ENCODE assay signal across 11 cellular contexts in genomic region chr2:42025151-42025582, GRCh38. TPM values are rescaled to one million over a fixed set of nuclear protein-coding genes. Genes with fewer than 3 reads are reported as not detected.
DNase-seq lines count a peak whose midpoint lies in the region; ATAC-seq, FAIRE-seq and TF ChIP-seq lines count a peak whose summit lies in the region.
"Had no signal": no experiment of that assay in that cellular context is flagged by ENCODE, and none has a peak within 500 bp of the region (broad histone marks: within the 10 kb centered on the region; RNA-seq: fewer than 3 reads in every experiment).

No MANE protein-coding gene starts in this region.

- in situ Hi-C loops in G401 (cut with HindIII; ENCODE audit: low sequenced_read_pairs), result no loop called here

- peaks cover 60% of the 10 kb centered on the region for H3K4me1 Mint-ChIP-seq in type B pancreatic cell (ENCODE audit: unreplicated experiment)

- peak overlapping the region; percentile 62; the same call in 1 of the 2 replicates for H2BK20ac ChIP-seq in H1 (ENCODE audit: low read length)

- H3K9me3 ChIP-seq in H1 (ENCODE audit: insufficient read depth in 2 of 2, low read depth in 1 of 2, low read length in 1 of 2) (no peaks in the 10 kb centered on the region), mesenchymal stem cell (ENCODE audit: control insufficient read depth, low read length) (no peaks in the 10 kb centered on the region)
- H3K9me3 ChIP-seq: Peyer's patch had no signal

- peak in 1 of 2 experiments; percentile 14; a peak in 1 of 4 replicates for TF ChIP-seq RAD21 in H1 (IDR thresholded peaks at IDR 0.05 in 1 of 2, conservative IDR thresholded peaks at IDR 0.05 in 1 of 2; ENCODE audit: low read depth in 2 of 2, low read length in 2 of 2)

- H3K56ac ChIP-seq in H1 (replicated peaks; ENCODE audit: insufficient read length, low read depth, low read length), result no peak overlapping the region

- no peak for FAIRE-seq in H1 (lab: Jason Lieb, UNC)

- DNase-seq in DMS53 (lab: John Stamatoyannopoulos, UW) (peak; percentile 9), DMS53 treated with DMSO at 0.1 percent for 48 hours (lab: John Stamatoyannopoulos, UW; ENCODE audit: unreplicated experiment) (no peak), H1 (ENCODE audit: low read depth in 1 of 2, low spot score in 2 of 2) (no peak), mesenchymal stem cell (peak; percentile 32), type B pancreatic cell (ENCODE audit: extremely low spot score, unreplicated experiment) (no peak), G401 (ENCODE audit: low spot score) (no peak), NCI-H748 (lab: John Stamatoyannopoulos, UW; ENCODE audit: unreplicated experiment) (no peak)
- DNase-seq: effector CD4-positive, alpha-beta T cell; Peyer's patch had no signal

- H3K27ac ChIP-seq in H1 (ENCODE audit: low read depth, low read length), result peak overlapping the region; percentile 2; the same call in 1 of the 2 replicates
- peak overlapping the region; percentile 6 for H3K27ac ChIP-seq in mesenchymal stem cell (ENCODE audit: low read length, poor library complexity, severe bottlenecking)
- H3K27ac ChIP-seq: KMS-11, Peyer's patch had no signal

- H3K23ac ChIP-seq in H1 (ENCODE audit: insufficient read length) (no peak overlapping the region), mesenchymal stem cell (ENCODE audit: low read length in 2 of 2) (no peak overlapping the region)

- H3K27me3 ChIP-seq in H1 (replicated peaks in 1 of 4; ENCODE audit: control insufficient read depth in 3 of 4, extremely low read depth in 1 of 4, insufficient read depth in 3 of 4, low read length in 3 of 4), result peaks cover 0 to 2% (median 0%) of the 10 kb centered on the region in 4 experiments; a peak in 1 of 7 replicates
- peaks cover 0 to 12% of the 10 kb centered on the region in 2 experiments for H3K27me3 ChIP-seq in mesenchymal stem cell (ENCODE audit: control insufficient read depth in 1 of 2, insufficient read depth in 1 of 2, low read length in 2 of 2)
- H3K27me3 ChIP-seq: Peyer's patch had no signal

- no peak overlapping the region for H2BK15ac ChIP-seq in H1 (ENCODE audit: low read length)
- no peak overlapping the region for H2BK15ac ChIP-seq in mesenchymal stem cell (ENCODE audit: low read depth, poor library complexity, severe bottlenecking)

- H2BK12ac ChIP-seq in H1 (ENCODE audit: low read depth, low read length) (peak overlapping the region; percentile 22; the same call in 1 of the 2 replicates), mesenchymal stem cell (ENCODE audit: low read length in 2 of 2) (peak overlapping the region in 1 of 2 experiments; percentile 37)

- H3K36me3 ChIP-seq in H1 (ENCODE audit: control insufficient read depth in 2 of 4, insufficient read depth in 4 of 4, low read length in 3 of 4), result no peaks in the 10 kb centered on the region
- no peaks in the 10 kb centered on the region for H3K36me3 ChIP-seq in mesenchymal stem cell (ENCODE audit: control insufficient read depth in 1 of 2, insufficient read depth in 2 of 2, low read depth in 1 of 2, low read length in 2 of 2)
- H3K36me3 ChIP-seq: Peyer's patch had no signal

- TF ChIP-seq POLR2A in H1 (IDR thresholded peaks at IDR 0.05; ENCODE audit: control extremely low read depth in 1 of 2, low read depth in 2 of 2, low read length in 2 of 2), result no peak

- no peak overlapping the region for H2AFZ ChIP-seq in H1 (ENCODE audit: low read length)
- peak overlapping the region; percentile 87 for H2AFZ ChIP-seq in mesenchymal stem cell (ENCODE audit: low read depth, low read length)

- peak overlapping the region; percentile 5 for H3K4ac ChIP-seq in H1 (replicated peaks; ENCODE audit: insufficient read length, low read depth, low read length)
- peak overlapping the region in 1 of 2 experiments; percentile 65 for H3K4ac ChIP-seq in mesenchymal stem cell (ENCODE audit: low read depth in 1 of 2, low read length in 2 of 2)

- POLR2A ChIA-PET in H1 (lab: Charles Lee; ENCODE audit: partially characterized antibody), result interaction anchor here (0.9 to 3.8 kb wide), 5 partner anchors 9 to 87 kb away, joined by 3 to 21 read pairs (median 4); partner anchors contain the start of gene PKDCC

- H3K4me3 ChIP-seq in H1 (ENCODE audit: extremely low read depth in 1 of 4, insufficient read depth in 2 of 4, low read depth in 3 of 4, low read length in 4 of 4), result no peak overlapping the region
- H3K4me3 ChIP-seq in mesenchymal stem cell (ENCODE audit: insufficient read depth in 1 of 2, low read depth in 1 of 2, low read length in 2 of 2), result no peak overlapping the region
- H3K4me3 ChIP-seq: Peyer's patch had no signal

- H2AK5ac ChIP-seq in H1 (ENCODE audit: low read depth, low read length) (no peak overlapping the region; the same call in 1 of the 2 replicates), mesenchymal stem cell (ENCODE audit: low read length, severe bottlenecking) (peak overlapping the region; percentile 7)

- H3K27ac Mint-ChIP-seq in type B pancreatic cell, result peak overlapping the region; percentile 48

- TF ChIP-seq CTCF in H1 (IDR thresholded peaks at IDR 0.05; ENCODE audit: control extremely low read depth in 1 of 3, insufficient read depth in 1 of 3, low read depth in 1 of 3, low read length in 3 of 3), result no peak
- no peak for TF ChIP-seq CTCF in type B pancreatic cell (conservative IDR thresholded peaks at IDR 0.05)

- H3K79me1 ChIP-seq in H1 (ENCODE audit: low read depth, low read length) (no peaks in the 10 kb centered on the region), mesenchymal stem cell (replicated peaks; ENCODE audit: low read length, poor library complexity, severe bottlenecking) (no peaks in the 10 kb centered on the region)

- H3K23me2 ChIP-seq in H1 (ENCODE audit: low read depth, low read length), result no peaks in the 10 kb centered on the region; the same call in 1 of the 2 replicates

- H2BK5ac ChIP-seq in H1 (ENCODE audit: low read depth, low read length) (peak overlapping the region; percentile 89; the same call in 1 of the 2 replicates), mesenchymal stem cell (ENCODE audit: low read depth, low read length, poor library complexity, severe bottlenecking) (no peak overlapping the region)

- no peaks in the 10 kb centered on the region for H3K79me2 ChIP-seq in H1 (ENCODE audit: control insufficient read depth in 1 of 2, insufficient read depth in 2 of 2, low read length in 2 of 2)

- H3K14ac ChIP-seq in H1 (ENCODE audit: insufficient read length), result no peak overlapping the region
- H3K14ac ChIP-seq in mesenchymal stem cell (ENCODE audit: low read length in 2 of 2), result peak overlapping the region in 1 of 2 experiments; percentile 72

- WGBS in H1 (ENCODE audit: extremely low coverage in 1 of 2, insufficient coverage in 1 of 2, insufficient read length in 1 of 2, insufficient replicate concordance in 2 of 2, low coverage in 1 of 2, low lambda C conversion rate in 2 of 2, missing lambda C conversion rate in 1 of 2), 2 experiments, result 55% methylated on average over 3 of the region's 3 CpGs; no CpG with 5 or more reads in 1 of the 2 experiments
- whole genome bisulfite sequencing in mesenchymal stem cell, result 22% methylated on average over 3 of the region's 3 CpGs

- H3K18ac ChIP-seq in H1 (ENCODE audit: extremely low read depth, low read length) (peak overlapping the region; percentile 94), mesenchymal stem cell (ENCODE audit: low read depth in 1 of 2, low read length in 2 of 2) (peak overlapping the region; percentile 12 to 73)

- H4K8ac ChIP-seq in H1 (ENCODE audit: extremely low read depth, insufficient read depth, low read length), result no peak overlapping the region
- peak overlapping the region; percentile 38 for H4K8ac ChIP-seq in mesenchymal stem cell (ENCODE audit: low read length)

- H3K9me3 Mint-ChIP-seq in type B pancreatic cell, result no peaks in the 10 kb centered on the region

- CTCF ChIA-PET in H1 (lab: Charles Lee; ENCODE audit: partially characterized antibody), result interaction anchor here (0.9 to 2.5 kb wide), 6 partner anchors 9 to 156 kb away, joined by 3 to 26 read pairs (median 6); no protein-coding TSS in a partner anchor

- H3K4me3 Mint-ChIP-seq in type B pancreatic cell, result peak overlapping the region; percentile 44

- TF ChIP-seq EP300 in H1 (IDR thresholded peaks at IDR 0.05; ENCODE audit: borderline replicate concordance in 1 of 2, low read depth in 2 of 2, low read length in 2 of 2), result no peak

- H3K4me1 ChIP-seq in H1 (replicated peaks in 1 of 4; ENCODE audit: control insufficient read depth in 3 of 4, insufficient read depth in 4 of 4, low read length in 3 of 4) (peaks cover 6 to 18% (median 11%) of the 10 kb centered on the region in 4 experiments), mesenchymal stem cell (ENCODE audit: control insufficient read depth, insufficient read depth, low read depth, low read length) (peaks cover 22% of the 10 kb centered on the region)

- H3K36me3 Mint-ChIP-seq in type B pancreatic cell, result no peaks in the 10 kb centered on the region

- ATAC-seq in GM18498 (IDR thresholded peaks at IDR 0.05; ENCODE audit: unreplicated experiment), result no peak

- H4K91ac ChIP-seq in H1 (replicated peaks; ENCODE audit: insufficient read length, low read length), result peak overlapping the region; percentile 50
- peak overlapping the region; percentile 5 for H4K91ac ChIP-seq in mesenchymal stem cell (ENCODE audit: low read length)

- H3K9ac ChIP-seq in H1 (replicated peaks in 1 of 4; ENCODE audit: extremely low read depth in 1 of 4, low read depth in 3 of 4, low read length in 3 of 4) (no peak overlapping the region), mesenchymal stem cell (ENCODE audit: low read length) (peak overlapping the region; percentile 35)
- H3K9ac ChIP-seq: KMS-11 had no signal

- no peaks in the 10 kb centered on the region for H4K20me1 ChIP-seq in H1 (replicated peaks in 1 of 2; ENCODE audit: control insufficient read depth in 1 of 2, insufficient read depth in 2 of 2, low read length in 2 of 2)

- H3K27me3 Mint-ChIP-seq in type B pancreatic cell, result peaks cover 3% of the 10 kb centered on the region

- H4K5ac ChIP-seq in H1 (ENCODE audit: insufficient read length, low read depth, low read length), result peak overlapping the region; percentile 3

- peak overlapping the region; percentile 37 for H2BK120ac ChIP-seq in H1 (replicated peaks; ENCODE audit: low read depth, low read length)
- peak overlapping the region; percentile 3 for H2BK120ac ChIP-seq in mesenchymal stem cell (ENCODE audit: low read depth, low read length)

- H3K4me2 ChIP-seq in H1 (ENCODE audit: insufficient read depth in 1 of 2, low read depth in 2 of 2, low read length in 2 of 2) (no peak overlapping the region; a peak in 1 of 4 replicates), mesenchymal stem cell (ENCODE audit: low read length, poor library complexity, severe bottlenecking) (no peak overlapping the region)
- H3K4me2 ChIP-seq: KMS-11 had no signal

RNA-seq across cellular contexts. Expression of gene PKDCC, which starts 22.7 kb away (rescaled TPM):
- total RNA-seq in H1 (2021; fragmentation: NEBNext Ultra II Directional; extraction: Animal tissue kit (Norgen Biotek cat#: 25700)), result 48.0 and 49.9 TPM in 2 replicates
- 80.1 and 115 TPM in 2 replicates for polyA plus RNA-seq in H1 (2011; rRNA removed)
- 148 TPM for polyA plus RNA-seq in H1 (2011; cell fraction: cytosol; rRNA removed)
- polyA plus RNA-seq in H1 (2011; cell fraction: nucleus; rRNA removed), result 347 TPM
- 37.2 to 63.9 TPM (median 58.3 TPM) in 4 replicates for polyA plus RNA-seq in H1 (2012, experiment 1 of 2)
- 59.7 TPM for polyA plus RNA-seq in H1 (2012, experiment 2 of 2)
- 8.0 TPM for polyA plus RNA-seq in H1 (2013, experiment 1 of 2)
- 7.8 TPM for polyA plus RNA-seq in H1 (2013, experiment 2 of 2)
- 84.3 and 179 TPM in 2 replicates for polyA minus RNA-seq in H1 (2011; rRNA and poly(A)+ RNA removed)
- 55.0 TPM for polyA minus RNA-seq in H1 (2011; cell fraction: cytosol; rRNA and poly(A)+ RNA removed)
- 79.6 TPM for polyA minus RNA-seq in H1 (2011; cell fraction: nucleus; rRNA and poly(A)+ RNA removed)
- 35.7 TPM for polyA plus RNA-seq in mesenchymal stem cell (2013, experiment 1 of 2)
- polyA plus RNA-seq in mesenchymal stem cell (2013, experiment 2 of 2), result 35.3 TPM
- 81.8 and 158 TPM in 2 replicates for total RNA-seq in type B pancreatic cell (ENCODE audit: low replicate concordance)
- total RNA-seq in G401 (2014; rRNA removed; shearing (Covaris generic)), result 36.9 and 37.4 TPM in 2 replicates

Comparison
In these comparisons a context has a peak if more than half of its experiments do, and no peak if none do; other contexts are left out.
1. DNase-seq: peak in DMS53 (single experiment) and mesenchymal stem cell (single experiment); none in DMS53 treated with DMSO at 0.1 percent for 48 hours (single experiment), H1 (0 of 2), type B pancreatic cell (single experiment), G401 (single experiment) and NCI-H748 (single experiment).